9 cellular contexts compared by ENCODE assay signal in genomic region chrX:106862972-106863688, GRCh38. TPM values are rescaled to one million over a fixed set of nuclear protein-coding genes. Genes with fewer than 3 reads are reported as not detected.
DNase-seq lines count a peak whose midpoint lies in the region; ATAC-seq and TF ChIP-seq lines count a peak whose summit lies in the region.
"Had no signal": no experiment of that assay in that cellular context is flagged by ENCODE, and none has a peak within 500 bp of the region (broad histone marks: within the 10 kb centered on the region; RNA-seq: fewer than 3 reads in every experiment).

No MANE protein-coding gene starts in this region.

- no peaks in the 10 kb centered on the region for H3K4me1 Mint-ChIP-seq in activated T-cell treated with anti-CD3 and anti-CD28 coated beads, Interleukin-2, amount 50 U/mL, for 24 hours (ENCODE audit: low read depth)
- H3K4me1 Mint-ChIP-seq: central memory CD8-positive, alpha-beta T cell had no signal

- no peaks in the 10 kb centered on the region for H3K27me3 ChIP-seq in lung (ENCODE audit: control insufficient read depth, insufficient read depth)

- H3K36me3 ChIP-seq in lung (ENCODE audit: control insufficient read depth in 2 of 2, insufficient read depth in 2 of 2, low read length in 2 of 2): no peaks in the 10 kb centered on the region

- WGBS in lung, 2 donors: 50 to 80% methylated on average over 13 of the region's 13 CpGs

- H3K27ac ChIP-seq in lung (ENCODE audit: low read depth in 1 of 2, low read length in 1 of 2): no peak overlapping the region

- H3K36me3 Mint-ChIP-seq in activated T-cell treated with anti-CD3 and anti-CD28 coated beads, Interleukin-2, amount 50 U/mL, for 24 hours (ENCODE audit: low read depth): no peaks in the 10 kb centered on the region

- no peak for DNase-seq in AG04449 (ENCODE audit: low read depth, low spot score)
- peak; percentile 26 for DNase-seq in GM13976 (ENCODE audit: low spot score)
- peak; percentile 38 for DNase-seq in activated T-cell treated with anti-CD3 and anti-CD28 coated beads, Interleukin-2, amount 50 U/mL, for 24 hours
- peak; percentile 30 for DNase-seq in lung (ENCODE audit: low spot score)
- DNase-seq in ureter (ENCODE audit: low spot score): no peak
- DNase-seq in NCI-H774 (lab: John Stamatoyannopoulos, UW): no peak

- TF ChIP-seq CTCF in AG04449 (IDR thresholded peaks at IDR 0.05; ENCODE audit: insufficient read depth, low read length, missing control alignments) (peak; percentile 16), GM13976 (IDR thresholded peaks at IDR 0.05; ENCODE audit: borderline replicate concordance, control extremely low read depth, extremely low read depth, insufficient read depth, missing control alignments) (peak; percentile 61), lung (IDR thresholded peaks at IDR 0.05; ENCODE audit: control extremely low read depth, extremely low read depth) (no peak)

- in situ Hi-C loops in GM13976 (cut with MboI; ENCODE audit: low sequenced_read_pairs, unreplicated experiment): no loop called here

- H3K4me1 ChIP-seq in lung (ENCODE audit: control insufficient read depth in 2 of 2, insufficient read depth in 2 of 2, low read length in 2 of 2): no peaks in the 10 kb centered on the region

- no peak overlapping the region for H3K27ac Mint-ChIP-seq in activated T-cell treated with anti-CD3 and anti-CD28 coated beads, Interleukin-2, amount 50 U/mL, for 24 hours

- H3K9me3 Mint-ChIP-seq in activated T-cell treated with anti-CD3 and anti-CD28 coated beads, Interleukin-2, amount 50 U/mL, for 24 hours: peaks cover 8% of the 10 kb centered on the region
- H3K9me3 Mint-ChIP-seq: central memory CD8-positive, alpha-beta T cell had no signal

- POLR2A ChIA-PET in AG04449 (lab: Yijun Ruan, JAX): no interaction called here

- H3K4me3 ChIP-seq in AG04449 (ENCODE audit: low read depth, low read length) (no peak overlapping the region), lung (no peak overlapping the region)

- H3K9me3 ChIP-seq in lung (ENCODE audit: control insufficient read depth in 2 of 2, insufficient read depth in 1 of 2, low read length in 1 of 2): no peaks in the 10 kb centered on the region

- ATAC-seq in HG03442 (IDR thresholded peaks at IDR 0.05; ENCODE audit: unreplicated experiment): peak; percentile 73
- no peak for ATAC-seq in lung (ENCODE audit: insufficient read depth, low FRiP score)
- no peak for ATAC-seq in GM21381 (IDR thresholded peaks at IDR 0.05; ENCODE audit: unreplicated experiment)

- no peak overlapping the region for H3K4me3 Mint-ChIP-seq in activated T-cell treated with anti-CD3 and anti-CD28 coated beads, Interleukin-2, amount 50 U/mL, for 24 hours
- H3K4me3 Mint-ChIP-seq: central memory CD8-positive, alpha-beta T cell had no signal

- peaks cover 60% of the 10 kb centered on the region for H3K27me3 Mint-ChIP-seq in activated T-cell treated with anti-CD3 and anti-CD28 coated beads, Interleukin-2, amount 50 U/mL, for 24 hours

- CTCF ChIA-PET in AG04449 (lab: Yijun Ruan, JAX): interaction anchor here (0.5 to 2.0 kb wide), 2 partner anchors 9 to 12 kb away, joined by 3 to 7 read pairs; no protein-coding TSS in a partner anchor

RNA-seq across cellular contexts. Expression of gene RIPPLY1, which starts 40.0 kb away (rescaled TPM):
- total RNA-seq in lung: not detected
- polyA plus RNA-seq in lung: not detected
- not detected for total RNA-seq in ureter

RNA-seq across cellular contexts. Expression of gene CLDN2, which starts 57.1 kb away (rescaled TPM):
- total RNA-seq in lung (under 1 TPM; 0.28 to 0.46 TPM), ureter (not detected)
- polyA plus RNA-seq in lung: under 1 TPM in 1 of 2 donors, not detected in 1; 0.07 TPM

Comparison
In these comparisons a context has a peak if more than half of its experiments do, and no peak if none do; other contexts are left out.
1. DNase-seq: peak in GM13976 (single experiment), activated T-cell treated with anti-CD3 and anti-CD28 coated beads, Interleukin-2, amount 50 U/mL, for 24 hours (single experiment) and lung (single experiment); none in AG04449 (single experiment), ureter (single experiment) and NCI-H774 (single experiment).